ENCODE assay signal across 21 cellular contexts in genomic region chr17:78652024-78652423, GRCh38.
DNase-seq lines count a peak whose midpoint lies in the region; TF ChIP-seq lines count a peak whose summit lies in the region.
"Had no signal": no experiment of that assay in that cellular context is flagged by ENCODE, and none has a peak within 500 bp of the region (broad histone marks: within the 10 kb centered on the region; RNA-seq: fewer than 3 reads in every experiment).

No MANE protein-coding gene starts in this region.

- TF ChIP-seq CTCF in chondrocyte (IDR thresholded peaks at IDR 0.05) (no peak), left ventricle myocardium inferior (IDR thresholded peaks at IDR 0.05; ENCODE audit: borderline replicate concordance) (no peak)

- no peaks in the 10 kb centered on the region for H3K4me1 ChIP-seq in left ventricle myocardium inferior
- H3K4me1 ChIP-seq: BE2C had no signal

- POLR2A ChIA-PET in activated CD4-positive, alpha-beta T cell treated with anti-CD3 and anti-CD28 coated beads, Interleukin-2, amount 10 ng/mL, durations not matched to agents 7 days and 5 days (lab: Charles Lee), result no interaction called here

- H3K9me3 Mint-ChIP-seq in activated CD4-positive, alpha-beta T cell treated with anti-CD3 and anti-CD28 coated beads, Interleukin-2, amount 10 ng/mL, durations not matched to agents 7 days and 5 days, result peaks cover 18% of the 10 kb centered on the region
- H3K9me3 Mint-ChIP-seq in chondrocyte (ENCODE audit: low read depth), result no peaks in the 10 kb centered on the region
- H3K9me3 Mint-ChIP-seq: GM23338 had no signal

- H3K4me3 Mint-ChIP-seq in activated CD4-positive, alpha-beta T cell treated with anti-CD3 and anti-CD28 coated beads, Interleukin-2, amount 10 ng/mL, durations not matched to agents 7 days and 5 days, result no peak overlapping the region
- no peak overlapping the region for H3K4me3 Mint-ChIP-seq in chondrocyte (ENCODE audit: unreplicated experiment)
- H3K4me3 Mint-ChIP-seq: CD4-positive, alpha-beta memory T cell; GM23338; H9 had no signal

- peaks cover 7% of the 10 kb centered on the region for H3K27me3 ChIP-seq in left ventricle myocardium inferior (ENCODE audit: low read depth)
- H3K27me3 ChIP-seq: BE2C; BLaER1 treated with 17β-estradiol and CSF1 and Interleukin-3, amounts not matched to agents 10 nM and 100 nM had no signal

- CTCF ChIA-PET in activated CD4-positive, alpha-beta T cell treated with anti-CD3 and anti-CD28 coated beads, Interleukin-2, amount 10 ng/mL, durations not matched to agents 7 days and 5 days (lab: Charles Lee), result no interaction called here

- H3K27ac Mint-ChIP-seq in activated CD4-positive, alpha-beta T cell treated with anti-CD3 and anti-CD28 coated beads, Interleukin-2, amount 10 ng/mL, durations not matched to agents 7 days and 5 days, result peak overlapping the region; percentile 39
- peak overlapping the region; percentile 90 for H3K27ac Mint-ChIP-seq in chondrocyte (ENCODE audit: unreplicated experiment)
- H3K27ac Mint-ChIP-seq: CD4-positive, alpha-beta memory T cell; GM23338; H9 had no signal

- DNase-seq in activated CD4-positive, alpha-beta T cell treated with anti-CD3 and anti-CD28 coated beads, Interleukin-2, amount 10 ng/mL, durations not matched to agents 7 days and 5 days, result no peak
- DNase-seq in activated CD4-positive, alpha-beta T cell treated with anti-CD3 and anti-CD28 coated beads, Interleukin-2, amount 50 U/mL, for 48 hours, result no peak
- DNase-seq in chondrocyte (ENCODE audit: low spot score), result no peak
- peak; percentile 18 for DNase-seq in posterior vena cava (ENCODE audit: low spot score)
- DNase-seq in stimulated activated CD4-positive, alpha-beta T cell treated with anti-CD3 and anti-CD28 coated beads, Interleukin-4, amount 100 ng/mL, for 1 hour, result no peak
- no peak for DNase-seq in cortex of kidney (lab: John Stamatoyannopoulos, UW)
- no peak for DNase-seq in left ventricle myocardium inferior
- DNase-seq: 8988T; ACHN; AML-193; BE2C; Calu3; CD4-positive, alpha-beta memory T cell; COR-L47; DMS53; DMS79 treated with DMSO at 0.1 percent for 48 hours; GF-D8; H9 had no signal

- intact Hi-C loops in posterior vena cava (cut with DNase I) (no loop called here), left ventricle myocardium inferior (cut with micrococcal nuclease) (no loop called here)

- peaks cover 2% of the 10 kb centered on the region for H3K4me1 Mint-ChIP-seq in activated CD4-positive, alpha-beta T cell treated with anti-CD3 and anti-CD28 coated beads, Interleukin-2, amount 10 ng/mL, durations not matched to agents 7 days and 5 days
- H3K4me1 Mint-ChIP-seq in chondrocyte (ENCODE audit: low read depth), result peaks cover 55% of the 10 kb centered on the region
- H3K4me1 Mint-ChIP-seq: GM23338 had no signal

- no peak overlapping the region for H3K27ac ChIP-seq in left ventricle myocardium inferior (replicated peaks)
- H3K27ac ChIP-seq: BLaER1 treated with 17β-estradiol and CSF1 and Interleukin-3, amounts not matched to agents 10 nM and 100 nM had no signal

- H3K36me3 Mint-ChIP-seq in activated CD4-positive, alpha-beta T cell treated with anti-CD3 and anti-CD28 coated beads, Interleukin-2, amount 10 ng/mL, durations not matched to agents 7 days and 5 days (ENCODE audit: low read depth), result peaks cover 6% of the 10 kb centered on the region
- no peaks in the 10 kb centered on the region for H3K36me3 Mint-ChIP-seq in chondrocyte (ENCODE audit: low read depth)

- H3K27me3 Mint-ChIP-seq in activated CD4-positive, alpha-beta T cell treated with anti-CD3 and anti-CD28 coated beads, Interleukin-2, amount 10 ng/mL, durations not matched to agents 7 days and 5 days, result peaks cover 2% of the 10 kb centered on the region
- H3K27me3 Mint-ChIP-seq in chondrocyte (ENCODE audit: low read depth), result no peaks in the 10 kb centered on the region

- no peak overlapping the region for H3K4me3 ChIP-seq in left ventricle myocardium inferior
- H3K4me3 ChIP-seq: A549; BLaER1 treated with 17β-estradiol and CSF1 and Interleukin-3, amounts not matched to agents 10 nM and 100 nM; GM23338 had no signal

- no peaks in the 10 kb centered on the region for H3K36me3 ChIP-seq in left ventricle myocardium inferior
- H3K36me3 ChIP-seq: BE2C had no signal

- H3K9me3 ChIP-seq in left ventricle myocardium inferior (replicated peaks), result peaks cover 11% of the 10 kb centered on the region
- H3K9me3 ChIP-seq: BE2C had no signal
